1 cellular context compared by ENCODE assay signal in genomic region chr1:98921817-98922216, GRCh38.
TF ChIP-seq lines count a peak whose summit lies in the region.

No MANE protein-coding gene starts in this region.

TF ChIP-seq in SK-N-SH treated with all-trans-retinoic acid at 6 μM for 48 hours, 23 proteins besides CTCF, POLR2A, EP300 and RAD21 (continued from another document):
- TF ChIP-seq CSDC2 (CRISPR knock-in tag; IDR thresholded peaks at IDR 0.05) (no peak), ZNF8 (CRISPR knock-in tag; IDR thresholded peaks at IDR 0.05) (no peak)
TF ChIP-seq in SK-N-SH treated with all-trans-retinoic acid at 6 μM for 48 hours: peak in this region for 0.
